ENCODE assay signal across 20 cellular contexts in the genomic region with DNA sequence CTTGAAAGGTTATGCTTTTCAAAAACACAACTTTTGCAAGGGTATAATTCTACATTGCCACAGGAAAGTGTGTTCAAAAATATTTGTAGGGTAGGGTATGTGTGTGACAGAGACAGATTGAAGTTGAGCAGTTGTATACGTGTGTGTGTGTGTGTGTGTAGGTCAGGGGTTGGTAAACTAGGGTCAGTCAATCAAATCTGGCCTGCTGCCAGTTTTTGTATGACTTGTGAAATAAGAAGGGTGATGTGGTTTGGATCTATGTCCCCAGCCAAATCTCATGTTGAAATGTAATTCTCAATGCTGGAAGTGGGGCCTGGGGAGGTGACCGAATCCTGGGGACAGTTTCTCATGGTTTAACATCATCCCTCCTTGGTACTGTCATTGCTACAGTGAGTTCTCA.
"Had no signal": no experiment of that assay in that cellular context is flagged by ENCODE, and none has a peak within 500 bp of the region (broad histone marks: within the 10 kb centered on the region; RNA-seq: fewer than 3 reads in every experiment).

No MANE protein-coding gene starts in this region.

- H3K27ac Mint-ChIP-seq: activated naive CD8-positive, alpha-beta T cell treated with anti-CD3 and anti-CD28 coated beads for 36 hours; activated T-cell treated with anti-CD3 and anti-CD28 coated beads, Interleukin-2, amount 50 U/mL, for 24 hours; activated T-helper 2 cell treated with anti-CD3 and anti-CD28 coated beads, Interferon-gamma antibody, Interleukin-2, Interleukin-4, amounts not matched to agents 10 μg/mL and 5 μg/mL and 100 μg/mL, durations not matched to agents 14 hours and 24 hours and 36 hours; natural killer cell; WTC11 had no signal

- H3K27ac ChIP-seq: breast epithelium, colonic mucosa, foreskin keratinocyte, left lung, ovary, prostate gland, stomach, suprapubic skin, tibial nerve had no signal

- H3K36me3 ChIP-seq: breast epithelium, colonic mucosa, left lung, ovary, prostate gland, suprapubic skin, tibial nerve had no signal

- DNase-seq: activated naive CD4-positive, alpha-beta T cell treated with Interleukin-2 at 50 U/mL for 16 hours; activated naive CD8-positive, alpha-beta T cell treated with anti-CD3 and anti-CD28 coated beads for 36 hours; activated T-cell treated with anti-CD3 and anti-CD28 coated beads, Interleukin-2, amount 50 U/mL, for 24 hours; amniotic stem cell; colonic mucosa; foreskin keratinocyte; immature natural killer cell; left lung; natural killer cell; ovary; stimulated activated CD4-positive, alpha-beta T cell treated with anti-CD3 and anti-CD28 coated beads, Interleukin-4, amount 100 ng/mL, for 24 hours; stomach; T-helper 9 cell had no signal

- H3K9me3 ChIP-seq: colonic mucosa, prostate gland, suprapubic skin had no signal

- H3K4me3 ChIP-seq: breast epithelium, colonic mucosa, left lung, ovary, prostate gland, stomach, suprapubic skin, tibial nerve had no signal

- H3K4me3 Mint-ChIP-seq: activated naive CD8-positive, alpha-beta T cell treated with anti-CD3 and anti-CD28 coated beads for 36 hours; activated T-cell treated with anti-CD3 and anti-CD28 coated beads, Interleukin-2, amount 50 U/mL, for 24 hours; immature natural killer cell; mesothelial cell of epicardium; natural killer cell; WTC11 had no signal

- ATAC-seq: foreskin keratinocyte, left lung, natural killer cell had no signal

- H3K27me3 Mint-ChIP-seq: activated naive CD8-positive, alpha-beta T cell treated with anti-CD3 and anti-CD28 coated beads for 36 hours; activated T-cell treated with anti-CD3 and anti-CD28 coated beads, Interleukin-2, amount 50 U/mL, for 24 hours had no signal

- H3K4me1 ChIP-seq: breast epithelium, left lung, prostate gland, tibial nerve had no signal

- H3K27me3 ChIP-seq: breast epithelium, colonic mucosa, foreskin keratinocyte, left lung, ovary, stomach, suprapubic skin, tibial nerve had no signal
